ENCODE assay signal across 8 cellular contexts in genomic region chr7:150378853-150379589, GRCh38. TPM values are rescaled to one million over a fixed set of nuclear protein-coding genes. Genes with fewer than 3 reads are reported as not detected.
DNase-seq lines count a peak whose midpoint lies in the region; ATAC-seq and TF ChIP-seq lines count a peak whose summit lies in the region.

Gene ZNF775, plus strand, starts transcription at chr7:150379330. Its CDS starts 9,141 bp downstream, at chr7:150388471.

- no peak within 1 kb of the TSS for H3T11ph ChIP-seq in H9 (ENCODE audit: low read length)

- peaks cover 73 to 79% of the 10 kb centered on the region in 2 experiments for H3K4me1 Mint-ChIP-seq in H9
- peaks cover 81% of the 10 kb centered on the region for H3K4me1 Mint-ChIP-seq in nephron progenitor cell

- no peaks in the 10 kb centered on the region for H3K36me3 ChIP-seq in ES-I3 (ENCODE audit: insufficient read depth, low read length)
- H3K36me3 ChIP-seq in MG63: peaks cover 2% of the 10 kb centered on the region

- H4K5ac ChIP-seq in H9 (ENCODE audit: insufficient read length, low read depth, low read length): no peak within 1 kb of the TSS

- no peak within 1 kb of the TSS; the same call in 1 of the 2 replicates for H3K4ac ChIP-seq in H9 (ENCODE audit: low read depth, low read length)

- no peak within 1 kb of the TSS for H2BK20ac ChIP-seq in H9 (ENCODE audit: low read depth, low read length, poor library complexity, severe bottlenecking)

- no peak within 1 kb of the TSS for H2BK15ac ChIP-seq in H9 (ENCODE audit: low read depth, low read length)

- TF ChIP-seq CTCF in H9 (conservative IDR thresholded peaks at IDR 0.05): no peak
- TF ChIP-seq CTCF in nephron progenitor cell (IDR thresholded peaks at IDR 0.05): no peak

- H3K27ac ChIP-seq in H9 (ENCODE audit: insufficient read length, low read depth, low read length): no peak within 1 kb of the TSS

- DNase-seq in H9: peak; percentile 97
- peak; percentile 93 for DNase-seq in MG63
- peak; percentile 98 for DNase-seq in activated effector memory CD4-positive, alpha-beta T cell treated with anti-CD3 and anti-CD28 coated beads, Interleukin-2, amount 50 U/mL, for 16 hours
- peak; percentile 84 for DNase-seq in fibroblast of the conjunctiva (ENCODE audit: low read depth)
- peak; percentile 94 for DNase-seq in nephron progenitor cell
- peak; percentile 95 for DNase-seq in stimulated activated naive CD8-positive, alpha-beta T cell treated with anti-CD3 and anti-CD28 coated beads, Interleukin-15, Interleukin-2, amounts not matched to agents 100 U/mL and 50 U/mL, for 24 hours

- no CpG with 5 or more reads among the region's 79 CpGs for WGBS in H9 (ENCODE audit: extremely low coverage, insufficient read length, low lambda C conversion rate)

- no peak within 1 kb of the TSS for H3K23ac ChIP-seq in H9 (ENCODE audit: insufficient read length, low read depth, low read length)

- H3K79me1 ChIP-seq in H9 (ENCODE audit: insufficient read depth, low read depth, low read length, poor library complexity, severe bottlenecking): no peaks in the 10 kb centered on the region

- no peaks in the 10 kb centered on the region for H3K9me3 ChIP-seq in ES-I3 (ENCODE audit: control insufficient read depth, insufficient read depth, low read length)
- H3K9me3 ChIP-seq in H9 (ENCODE audit: control insufficient read depth, low read depth, low read length): no peaks in the 10 kb centered on the region
- no peaks in the 10 kb centered on the region for H3K9me3 ChIP-seq in MG63

- H3K9ac ChIP-seq in ES-I3 (ENCODE audit: low read depth, low read length) (peak within 1 kb of the TSS; percentile 77), H9 (ENCODE audit: extremely low read depth, insufficient read length, low read length) (peak within 1 kb of the TSS; percentile 48)

- H2AK5ac ChIP-seq in H9 (ENCODE audit: insufficient read length, low read length): no peak within 1 kb of the TSS

- peak within 1 kb of the TSS; percentile 87 to 95 for H3K4me3 Mint-ChIP-seq in H9
- peak within 1 kb of the TSS; percentile 99 for H3K4me3 Mint-ChIP-seq in nephron progenitor cell

- H3K18ac ChIP-seq in H9 (ENCODE audit: insufficient read length, low read depth, low read length): peak within 1 kb of the TSS; percentile 8

- H3K4me1 ChIP-seq in ES-I3 (ENCODE audit: insufficient read depth, low read length) (peaks cover 51% of the 10 kb centered on the region), H9 (ENCODE audit: insufficient read depth, low read length) (peaks cover 20% of the 10 kb centered on the region)

- peak within 1 kb of the TSS; percentile 93 to 97 (median 95) for H3K27ac Mint-ChIP-seq in H9
- H3K27ac Mint-ChIP-seq in nephron progenitor cell: peak within 1 kb of the TSS; percentile 88

- no peak within 1 kb of the TSS for H3K56ac ChIP-seq in H9 (ENCODE audit: insufficient read length, low read depth, low read length)

- no peaks in the 10 kb centered on the region for H4K20me1 ChIP-seq in H9 (ENCODE audit: control insufficient read depth, insufficient read depth, insufficient read length)

- H3K23me2 ChIP-seq in H9 (ENCODE audit: insufficient read length, low read depth, low read length, poor library complexity, severe bottlenecking): peaks cover 11% of the 10 kb centered on the region

- ATAC-seq in stimulated activated naive CD8-positive, alpha-beta T cell treated with anti-CD3 and anti-CD28 coated beads, Interleukin-15, Interleukin-2, amounts not matched to agents 100 U/mL and 50 U/mL, for 24 hours: peak; percentile 96

- H3K4me3 ChIP-seq in MG63: peak within 1 kb of the TSS; percentile 67

- H3K36me3 Mint-ChIP-seq in H9 (ENCODE audit: insufficient read depth in 1 of 3, low read depth in 3 of 3) (peaks cover 13 to 15% (median 15%) of the 10 kb centered on the region in 3 experiments; a peak in 6 of 7 replicates), nephron progenitor cell (ENCODE audit: low read depth) (peaks cover 9% of the 10 kb centered on the region)

- H3K9me3 Mint-ChIP-seq in H9 (no peaks in the 10 kb centered on the region), nephron progenitor cell (no peaks in the 10 kb centered on the region)

- peak; percentile 92 for TF ChIP-seq POLR2A in Raji (IDR thresholded peaks at IDR 0.05; ENCODE audit: insufficient read depth, low read depth, low read length)

- no peak within 1 kb of the TSS for H4K8ac ChIP-seq in H9 (replicated peaks; ENCODE audit: insufficient read length, low read depth, low read length)

- peak within 1 kb of the TSS; percentile 83 for H3K4me2 ChIP-seq in H9 (ENCODE audit: insufficient read depth, insufficient read length, low read length)

- H3K27me3 ChIP-seq in H9 (ENCODE audit: insufficient read depth, low read length) (no peaks in the 10 kb centered on the region), MG63 (no peaks in the 10 kb centered on the region)

- no peak within 1 kb of the TSS for H2BK120ac ChIP-seq in H9 (ENCODE audit: low read depth, low read length, poor library complexity, severe bottlenecking)

- peaks cover 9% of the 10 kb centered on the region; the same call in 1 of the 2 replicates for H3K79me2 ChIP-seq in H9 (ENCODE audit: insufficient read depth, low read length)

- no peak within 1 kb of the TSS for H2BK12ac ChIP-seq in H9 (ENCODE audit: insufficient read length, low read depth, low read length)

- no peak within 1 kb of the TSS for H2BK5ac ChIP-seq in H9 (ENCODE audit: insufficient read length, low read length)

- no peak within 1 kb of the TSS for H2AFZ ChIP-seq in H9 (ENCODE audit: low read length)

- H3K27me3 Mint-ChIP-seq in H9 (ENCODE audit: low read depth): no peaks in the 10 kb centered on the region
- peaks cover 8% of the 10 kb centered on the region for H3K27me3 Mint-ChIP-seq in nephron progenitor cell (ENCODE audit: low read depth, poor library complexity)

- no peak within 1 kb of the TSS for H4K91ac ChIP-seq in H9 (ENCODE audit: insufficient read length, low read depth, low read length)

- peak within 1 kb of the TSS; percentile 2; the same call in 1 of the 2 replicates for H3K14ac ChIP-seq in H9 (ENCODE audit: insufficient read depth, low read length)

RNA-seq across cellular contexts. Expression of gene ZNF775, which starts in this region (rescaled TPM):
- 9.7 and 10.5 TPM in 2 replicates for total RNA-seq in H9 (2021)
- total RNA-seq in MG63 (2014; rRNA removed; shearing (Covaris generic); ENCODE audit: low replicate concordance): 4.0 and 13.9 TPM in 2 replicates
